In the genomic region with DNA sequence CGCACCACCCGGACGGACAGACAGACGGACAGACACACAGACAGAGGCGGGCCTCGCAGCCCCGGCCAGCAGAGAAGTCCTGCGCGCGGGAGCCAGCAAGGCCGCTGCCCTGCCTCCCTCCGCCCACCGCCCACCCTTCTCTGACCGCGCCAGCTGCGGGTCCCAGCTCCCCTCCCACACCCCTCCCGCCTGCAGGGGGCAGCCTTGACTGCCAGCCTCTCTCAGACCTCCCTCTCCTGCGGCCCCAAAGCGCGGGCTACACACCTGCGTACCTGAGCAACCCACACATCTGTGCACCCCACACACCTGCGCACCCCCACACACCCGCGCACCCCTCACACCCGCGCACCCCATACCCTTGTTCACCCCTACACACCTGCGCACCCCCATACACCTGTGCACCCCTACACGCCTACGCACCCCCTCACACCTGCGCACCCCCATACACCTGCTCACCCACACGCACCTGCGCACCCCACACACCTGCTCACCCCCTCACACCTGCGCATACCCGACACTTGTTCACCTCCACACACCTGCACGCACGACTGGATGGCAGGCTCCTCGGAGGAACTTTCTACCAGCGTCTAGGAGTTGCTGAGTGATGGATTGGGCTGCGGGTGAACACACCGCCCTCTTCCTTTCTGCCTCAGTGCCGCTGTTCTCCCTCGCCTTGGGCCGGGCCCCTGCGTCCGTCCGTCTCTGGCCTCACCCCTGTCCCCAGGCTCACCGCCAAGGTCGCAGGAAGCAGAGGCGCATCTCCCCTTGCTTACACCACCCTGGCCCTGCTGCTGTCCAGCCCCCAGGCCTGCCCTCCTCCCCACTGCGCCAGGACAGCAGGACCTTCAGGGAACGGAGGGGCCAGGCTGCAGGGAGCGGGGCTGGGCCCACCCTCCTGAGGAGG, we compare ENCODE assay signal across 9 cellular contexts. TPM values are rescaled to one million over a fixed set of nuclear protein-coding genes. Genes with fewer than 3 reads are reported as not detected.
DNase-seq lines count a peak whose midpoint lies in the region; ATAC-seq, FAIRE-seq and TF ChIP-seq lines count a peak whose summit lies in the region.
"Had no signal": no experiment of that assay in that cellular context is flagged by ENCODE, and none has a peak within 500 bp of the region (broad histone marks: within the 10 kb centered on the region; RNA-seq: fewer than 3 reads in every experiment).

No MANE protein-coding gene starts in this region.

- ATAC-seq in heart left ventricle (no peak), Right ventricle myocardium superior (ENCODE audit: poor library complexity) (no peak), GM21786 (IDR thresholded peaks at IDR 0.05; ENCODE audit: unreplicated experiment) (no peak)

- H3K36me3 ChIP-seq in heart left ventricle (no peaks in the 10 kb centered on the region), liver (ENCODE audit: control insufficient read depth in 4 of 4, insufficient read depth in 3 of 4, low read depth in 1 of 4, low read length in 3 of 4) (no peaks in the 10 kb centered on the region)
- H3K36me3 ChIP-seq: SJSA1 had no signal

- H3K9ac ChIP-seq in liver (ENCODE audit: low read depth in 1 of 2, low read length in 2 of 2) = no peak overlapping the region

- TF ChIP-seq CTCF in heart left ventricle (IDR thresholded peaks at IDR 0.05) (peak in 7 of 12 donors; percentile 12 to 25 (median 18)), liver (IDR thresholded peaks at IDR 0.05; ENCODE audit: low read depth, low read length, missing input control) (peak; percentile 33)

- 55 to 60% (median 59%) methylated on average over 40 to 52 of the region's 52 CpGs for WGBS in heart left ventricle, 4 donors
- 45% methylated on average over 52 of the region's 52 CpGs for WGBS in liver

- H3K4me1 ChIP-seq in heart left ventricle (peaks cover 0 to 16% (median 0%) of the 10 kb centered on the region in 12 donors), liver (ENCODE audit: control insufficient read depth in 4 of 4, insufficient read depth in 4 of 4, low read length in 3 of 4) (no peaks in the 10 kb centered on the region)

- TF ChIP-seq POLR2A in heart left ventricle (IDR thresholded peaks at IDR 0.05) (no peak), H54 (IDR thresholded peaks at IDR 0.05; ENCODE audit: low read depth, low read length) (no peak)

- H3K4me3 ChIP-seq in heart left ventricle = no peak overlapping the region
- H3K4me3 ChIP-seq in liver (ENCODE audit: low read depth in 1 of 3, low read length in 3 of 3) = no peak overlapping the region
- H3K4me3 ChIP-seq: SJSA1 had no signal

- no peak for TF ChIP-seq RAD21 in liver (IDR thresholded peaks at IDR 0.05)

- DNase-seq in heart left ventricle (no peak), Right ventricle myocardium superior (no peak), OCI-M2 (lab: John Stamatoyannopoulos, UW; ENCODE audit: unreplicated experiment) (no peak), caudate nucleus (lab: John Stamatoyannopoulos, UW) (no peak), H54 (ENCODE audit: insufficient read length, low spot score) (no peak)
- peak; percentile 54 for DNase-seq in activated CD8-positive, alpha-beta memory T cell treated with anti-CD3 and anti-CD28 coated beads, Interleukin-2, amount 50 U/mL, for 4 hours

- no peak for FAIRE-seq in H54 (lab: Jason Lieb, UNC)

- intact Hi-C loops in heart left ventricle (cut with DNase I) = loop anchor here in 2 of 10 donors (10.0 kb wide), 1 partner anchor 228 kb away; no protein-coding TSS in a partner anchor
- intact Hi-C loops in Right ventricle myocardium superior (cut with DNase I) = loop anchor here (10.0 kb wide), 1 partner anchor 222 kb away; no protein-coding TSS in a partner anchor

- H3K27me3 ChIP-seq in heart left ventricle = peaks cover 0 to 13% (median 6%) of the 10 kb centered on the region in 9 donors
- no peaks in the 10 kb centered on the region for H3K27me3 ChIP-seq in liver (ENCODE audit: control insufficient read depth in 4 of 4, insufficient read depth in 4 of 4, low read length in 3 of 4)
- H3K27me3 ChIP-seq: SJSA1 had no signal

- H3K27ac ChIP-seq in heart left ventricle (no peak overlapping the region), liver (ENCODE audit: low read depth in 1 of 2, low read length in 2 of 2) (no peak overlapping the region), caudate nucleus (ENCODE audit: low read depth, low read length) (no peak overlapping the region)
- H3K27ac ChIP-seq: SJSA1 had no signal

- H3K9me3 ChIP-seq in heart left ventricle = no peaks in the 10 kb centered on the region
- no peaks in the 10 kb centered on the region for H3K9me3 ChIP-seq in liver (ENCODE audit: control insufficient read depth in 4 of 4, low read length in 3 of 4)
- H3K9me3 ChIP-seq: SJSA1 had no signal

TF ChIP-seq in liver, 16 proteins besides CTCF, POLR2A, EP300 and RAD21:
- TF ChIP-seq EGR1 (IDR thresholded peaks at IDR 0.05; ENCODE audit: low read depth in 2 of 2) (no peak), SP1 (IDR thresholded peaks at IDR 0.05) (no peak), FOXA1 (IDR thresholded peaks at IDR 0.05) (no peak), HNF4A (conservative IDR thresholded peaks at IDR 0.05) (no peak), RXRA (IDR thresholded peaks at IDR 0.05) (no peak)
- TF ChIP-seq, protein P1, sequence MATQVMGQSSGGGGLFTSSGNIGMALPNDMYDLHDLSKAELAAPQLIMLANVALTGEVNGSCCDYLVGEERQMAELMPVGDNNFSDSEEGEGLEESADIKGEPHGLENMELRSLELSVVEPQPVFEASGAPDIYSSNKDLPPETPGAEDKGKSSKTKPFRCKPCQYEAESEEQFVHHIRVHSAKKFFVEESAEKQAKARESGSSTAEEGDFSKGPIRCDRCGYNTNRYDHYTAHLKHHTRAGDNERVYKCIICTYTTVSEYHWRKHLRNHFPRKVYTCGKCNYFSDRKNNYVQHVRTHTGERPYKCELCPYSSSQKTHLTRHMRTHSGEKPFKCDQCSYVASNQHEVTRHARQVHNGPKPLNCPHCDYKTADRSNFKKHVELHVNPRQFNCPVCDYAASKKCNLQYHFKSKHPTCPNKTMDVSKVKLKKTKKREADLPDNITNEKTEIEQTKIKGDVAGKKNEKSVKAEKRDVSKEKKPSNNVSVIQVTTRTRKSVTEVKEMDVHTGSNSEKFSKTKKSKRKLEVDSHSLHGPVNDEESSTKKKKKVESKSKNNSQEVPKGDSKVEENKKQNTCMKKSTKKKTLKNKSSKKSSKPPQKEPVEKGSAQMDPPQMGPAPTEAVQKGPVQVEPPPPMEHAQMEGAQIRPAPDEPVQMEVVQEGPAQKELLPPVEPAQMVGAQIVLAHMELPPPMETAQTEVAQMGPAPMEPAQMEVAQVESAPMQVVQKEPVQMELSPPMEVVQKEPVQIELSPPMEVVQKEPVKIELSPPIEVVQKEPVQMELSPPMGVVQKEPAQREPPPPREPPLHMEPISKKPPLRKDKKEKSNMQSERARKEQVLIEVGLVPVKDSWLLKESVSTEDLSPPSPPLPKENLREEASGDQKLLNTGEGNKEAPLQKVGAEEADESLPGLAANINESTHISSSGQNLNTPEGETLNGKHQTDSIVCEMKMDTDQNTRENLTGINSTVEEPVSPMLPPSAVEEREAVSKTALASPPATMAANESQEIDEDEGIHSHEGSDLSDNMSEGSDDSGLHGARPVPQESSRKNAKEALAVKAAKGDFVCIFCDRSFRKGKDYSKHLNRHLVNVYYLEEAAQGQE (IDR thresholded peaks at IDR 0.05) = no peak
- TF ChIP-seq, protein P2, sequence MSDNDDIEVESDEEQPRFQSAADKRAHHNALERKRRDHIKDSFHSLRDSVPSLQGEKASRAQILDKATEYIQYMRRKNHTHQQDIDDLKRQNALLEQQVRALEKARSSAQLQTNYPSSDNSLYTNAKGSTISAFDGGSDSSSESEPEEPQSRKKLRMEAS (IDR thresholded peaks at IDR 0.05) = no peak
TF ChIP-seq in liver: peak in this region for 0.

RNA-seq across cellular contexts. Expression of a gene that starts 20.8 kb away (rescaled TPM):
- total RNA-seq in heart left ventricle = 10 to 100 TPM; 39.3 to 66.6 (median 50.0) TPM
- 10 to 100 TPM; 23.0 to 63.9 TPM for polyA plus RNA-seq in heart left ventricle
- total RNA-seq in Right ventricle myocardium superior = 42.5 TPM
- total RNA-seq in liver = 10 to 100 TPM; 18.8 to 57.8 TPM
- 10 to 100 TPM; 16.2 to 31.5 TPM for polyA plus RNA-seq in liver

RNA-seq across cellular contexts. Expression of a gene that starts 37.8 kb away (rescaled TPM):
- total RNA-seq in heart left ventricle (1 to 10 TPM in 3 of 9 donors, under 1 TPM in 6; 0.15 to 4.3 (median 0.63) TPM), Right ventricle myocardium superior (0.11 TPM), liver (under 1 TPM; 0.25 to 0.42 TPM)
- polyA plus RNA-seq in heart left ventricle (1 to 10 TPM in 1 of 2 donors, under 1 TPM in 1; 0.15 to 2.0 TPM), liver (under 1 TPM; 0.28 to 0.47 TPM)
